ENCODE assay signal across 1 cellular context in genomic region chr16:4016648-4017047, GRCh38.
TF ChIP-seq lines count a peak whose summit lies in the region.

No MANE protein-coding gene starts in this region.

TF ChIP-seq in K562, 482 proteins besides CTCF, POLR2A, EP300 and RAD21 (continued from another document):
- TF ChIP-seq ARID4B (CRISPR knock-in tag; IDR thresholded peaks at IDR 0.05) (no peak), CEBPG (CRISPR knock-in tag; IDR thresholded peaks at IDR 0.05) (no peak), CEBPG (tag; conservative IDR thresholded peaks at IDR 0.05 in 1 of 2, IDR thresholded peaks at IDR 0.05 in 1 of 2) (peak; percentile 51 to 57; a peak in 3 of 4 replicates)
